1 cellular context compared by ENCODE assay signal in the genomic region with DNA sequence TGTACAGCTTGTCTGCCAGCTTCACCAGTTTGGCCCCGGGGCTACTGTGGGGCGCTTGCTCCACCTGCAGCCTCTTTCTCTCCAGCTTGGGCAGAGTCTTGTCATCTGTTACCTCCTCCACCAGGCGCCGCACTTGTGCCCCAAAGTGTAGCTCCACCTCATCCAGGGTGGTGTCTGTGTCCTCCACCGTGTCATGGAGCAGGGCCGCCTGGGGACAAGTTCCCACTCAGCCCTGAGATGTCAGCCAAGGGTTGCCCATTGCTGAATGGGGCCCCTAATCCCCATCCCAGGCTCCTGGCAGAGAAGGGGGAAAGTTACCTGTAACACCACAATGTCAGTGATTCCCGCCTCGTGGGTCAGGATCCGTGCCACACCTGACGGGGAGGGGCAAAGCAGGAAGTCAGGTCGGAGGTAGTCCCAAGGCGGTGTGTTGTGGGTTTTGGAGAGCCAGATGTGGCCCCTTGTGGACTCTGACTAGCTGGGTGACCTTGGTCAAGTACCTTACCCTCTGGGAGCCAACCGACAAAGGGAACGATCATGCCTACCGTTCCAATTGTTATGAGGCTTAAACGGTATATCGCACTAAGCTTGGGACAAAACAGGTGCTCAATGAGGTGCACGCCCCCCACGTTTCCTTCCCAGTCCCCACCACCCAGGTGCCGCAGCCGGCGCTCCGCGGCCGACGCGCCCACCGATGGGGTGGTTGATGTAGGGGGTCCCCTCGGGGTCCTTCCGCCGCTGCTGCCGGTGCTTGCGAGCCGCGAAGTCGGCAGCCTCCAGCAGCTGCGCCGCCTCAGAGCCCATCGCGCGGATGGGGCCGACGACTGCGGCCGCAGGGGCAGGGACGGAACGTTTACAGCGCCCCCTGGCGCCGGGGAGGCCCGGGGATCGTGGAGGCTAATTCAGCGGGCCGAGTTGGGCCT.
TF ChIP-seq lines count a peak whose summit lies in the region.

A gene with protein sequence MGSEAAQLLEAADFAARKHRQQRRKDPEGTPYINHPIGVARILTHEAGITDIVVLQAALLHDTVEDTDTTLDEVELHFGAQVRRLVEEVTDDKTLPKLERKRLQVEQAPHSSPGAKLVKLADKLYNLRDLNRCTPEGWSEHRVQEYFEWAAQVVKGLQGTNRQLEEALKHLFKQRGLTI (minus strand): TSS at position 813 of the 923 bp plus-strand sequence. CDS start 9 bp downstream, at position 804.

TF ChIP-seq in HepG2, 621 proteins besides CTCF, POLR2A, EP300 and RAD21 (continued from another document and continues in another):
- TF ChIP-seq ZBTB26 (CRISPR knock-in tag; IDR thresholded peaks at IDR 0.05; ENCODE audit: borderline replicate concordance) = no peak
- peak; percentile 51; the same call in 1 of the 2 replicates for TF ChIP-seq ELF4 (CRISPR knock-in tag; IDR thresholded peaks at IDR 0.05; ENCODE audit: borderline replicate concordance)
- TF ChIP-seq MBD4 (IDR thresholded peaks at IDR 0.05; ENCODE audit: borderline replicate concordance, low read length) = no peak
- peak; percentile 90 for TF ChIP-seq SMAD3 (CRISPR knock-in tag; IDR thresholded peaks at IDR 0.05)
- TF ChIP-seq, protein P1, sequence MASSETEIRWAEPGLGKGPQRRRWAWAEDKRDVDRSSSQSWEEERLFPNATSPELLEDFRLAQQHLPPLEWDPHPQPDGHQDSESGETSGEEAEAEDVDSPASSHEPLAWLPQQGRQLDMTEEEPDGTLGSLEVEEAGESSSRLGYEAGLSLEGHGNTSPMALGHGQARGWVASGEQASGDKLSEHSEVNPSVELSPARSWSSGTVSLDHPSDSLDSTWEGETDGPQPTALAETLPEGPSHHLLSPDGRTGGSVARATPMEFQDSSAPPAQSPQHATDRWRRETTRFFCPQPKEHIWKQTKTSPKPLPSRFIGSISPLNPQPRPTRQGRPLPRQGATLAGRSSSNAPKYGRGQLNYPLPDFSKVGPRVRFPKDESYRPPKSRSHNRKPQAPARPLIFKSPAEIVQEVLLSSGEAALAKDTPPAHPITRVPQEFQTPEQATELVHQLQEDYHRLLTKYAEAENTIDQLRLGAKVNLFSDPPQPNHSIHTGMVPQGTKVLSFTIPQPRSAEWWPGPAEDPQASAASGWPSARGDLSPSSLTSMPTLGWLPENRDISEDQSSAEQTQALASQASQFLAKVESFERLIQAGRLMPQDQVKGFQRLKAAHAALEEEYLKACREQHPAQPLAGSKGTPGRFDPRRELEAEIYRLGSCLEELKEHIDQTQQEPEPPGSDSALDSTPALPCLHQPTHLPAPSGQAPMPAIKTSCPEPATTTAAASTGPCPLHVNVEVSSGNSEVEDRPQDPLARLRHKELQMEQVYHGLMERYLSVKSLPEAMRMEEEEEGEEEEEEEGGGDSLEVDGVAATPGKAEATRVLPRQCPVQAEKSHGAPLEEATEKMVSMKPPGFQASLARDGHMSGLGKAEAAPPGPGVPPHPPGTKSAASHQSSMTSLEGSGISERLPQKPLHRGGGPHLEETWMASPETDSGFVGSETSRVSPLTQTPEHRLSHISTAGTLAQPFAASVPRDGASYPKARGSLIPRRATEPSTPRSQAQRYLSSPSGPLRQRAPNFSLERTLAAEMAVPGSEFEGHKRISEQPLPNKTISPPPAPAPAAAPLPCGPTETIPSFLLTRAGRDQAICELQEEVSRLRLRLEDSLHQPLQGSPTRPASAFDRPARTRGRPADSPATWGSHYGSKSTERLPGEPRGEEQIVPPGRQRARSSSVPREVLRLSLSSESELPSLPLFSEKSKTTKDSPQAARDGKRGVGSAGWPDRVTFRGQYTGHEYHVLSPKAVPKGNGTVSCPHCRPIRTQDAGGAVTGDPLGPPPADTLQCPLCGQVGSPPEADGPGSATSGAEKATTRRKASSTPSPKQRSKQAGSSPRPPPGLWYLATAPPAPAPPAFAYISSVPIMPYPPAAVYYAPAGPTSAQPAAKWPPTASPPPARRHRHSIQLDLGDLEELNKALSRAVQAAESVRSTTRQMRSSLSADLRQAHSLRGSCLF (CRISPR knock-in tag; IDR thresholded peaks at IDR 0.05; ENCODE audit: borderline replicate concordance) = no peak
- TF ChIP-seq KAT8 (CRISPR knock-in tag; IDR thresholded peaks at IDR 0.05) = peak; percentile 91
- peak; percentile 52; the same call in 1 of the 2 replicates for TF ChIP-seq ESRRA (CRISPR knock-in tag; IDR thresholded peaks at IDR 0.05; ENCODE audit: low read depth)
- TF ChIP-seq IKZF1 (IDR thresholded peaks at IDR 0.05) = no peak
- TF ChIP-seq ETV5 (CRISPR knock-in tag; IDR thresholded peaks at IDR 0.05; ENCODE audit: borderline replicate concordance) = peak; percentile 46
- TF ChIP-seq ELF1 (CRISPR knock-in tag; IDR thresholded peaks at IDR 0.05) = peak; percentile 65
- no peak for TF ChIP-seq ZNF749 (CRISPR knock-in tag; IDR thresholded peaks at IDR 0.05; ENCODE audit: borderline replicate concordance)
- TF ChIP-seq MIER2 (CRISPR knock-in tag; IDR thresholded peaks at IDR 0.05) = 0 out of 2 replicates have a peak, but pooled peaks have one; percentile 51
- TF ChIP-seq, protein P2, sequence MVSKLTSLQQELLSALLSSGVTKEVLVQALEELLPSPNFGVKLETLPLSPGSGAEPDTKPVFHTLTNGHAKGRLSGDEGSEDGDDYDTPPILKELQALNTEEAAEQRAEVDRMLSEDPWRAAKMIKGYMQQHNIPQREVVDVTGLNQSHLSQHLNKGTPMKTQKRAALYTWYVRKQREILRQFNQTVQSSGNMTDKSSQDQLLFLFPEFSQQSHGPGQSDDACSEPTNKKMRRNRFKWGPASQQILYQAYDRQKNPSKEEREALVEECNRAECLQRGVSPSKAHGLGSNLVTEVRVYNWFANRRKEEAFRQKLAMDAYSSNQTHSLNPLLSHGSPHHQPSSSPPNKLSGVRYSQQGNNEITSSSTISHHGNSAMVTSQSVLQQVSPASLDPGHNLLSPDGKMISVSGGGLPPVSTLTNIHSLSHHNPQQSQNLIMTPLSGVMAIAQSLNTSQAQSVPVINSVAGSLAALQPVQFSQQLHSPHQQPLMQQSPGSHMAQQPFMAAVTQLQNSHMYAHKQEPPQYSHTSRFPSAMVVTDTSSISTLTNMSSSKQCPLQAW (CRISPR knock-in tag; IDR thresholded peaks at IDR 0.05) = peak; percentile 60; the same call in 1 of the 2 replicates
- no peak for TF ChIP-seq ZSCAN29 (CRISPR knock-in tag; conservative IDR thresholded peaks at IDR 0.05)
- TF ChIP-seq MATR3 (CRISPR knock-in tag; IDR thresholded peaks at IDR 0.05) = no peak
- no peak for TF ChIP-seq HDAC6 (IDR thresholded peaks at IDR 0.05; ENCODE audit: low read depth, low read length)
- TF ChIP-seq ZMAT5 (CRISPR knock-in tag; IDR thresholded peaks at IDR 0.05; ENCODE audit: borderline replicate concordance, low read depth) = no peak
- TF ChIP-seq TMF1 (CRISPR knock-in tag; IDR thresholded peaks at IDR 0.05; ENCODE audit: low read depth) = peak; percentile 81; the same call in 1 of the 2 replicates
- peak; percentile 85 for TF ChIP-seq KMT2A (CRISPR knock-in tag; IDR thresholded peaks at IDR 0.05)
- TF ChIP-seq, protein P3, sequence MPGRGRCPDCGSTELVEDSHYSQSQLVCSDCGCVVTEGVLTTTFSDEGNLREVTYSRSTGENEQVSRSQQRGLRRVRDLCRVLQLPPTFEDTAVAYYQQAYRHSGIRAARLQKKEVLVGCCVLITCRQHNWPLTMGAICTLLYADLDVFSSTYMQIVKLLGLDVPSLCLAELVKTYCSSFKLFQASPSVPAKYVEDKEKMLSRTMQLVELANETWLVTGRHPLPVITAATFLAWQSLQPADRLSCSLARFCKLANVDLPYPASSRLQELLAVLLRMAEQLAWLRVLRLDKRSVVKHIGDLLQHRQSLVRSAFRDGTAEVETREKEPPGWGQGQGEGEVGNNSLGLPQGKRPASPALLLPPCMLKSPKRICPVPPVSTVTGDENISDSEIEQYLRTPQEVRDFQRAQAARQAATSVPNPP (CRISPR knock-in tag; IDR thresholded peaks at IDR 0.05) = no peak
- TF ChIP-seq ZNF724P (CRISPR knock-in tag; IDR thresholded peaks at IDR 0.05; ENCODE audit: borderline replicate concordance) = no peak
- TF ChIP-seq, protein P4, sequence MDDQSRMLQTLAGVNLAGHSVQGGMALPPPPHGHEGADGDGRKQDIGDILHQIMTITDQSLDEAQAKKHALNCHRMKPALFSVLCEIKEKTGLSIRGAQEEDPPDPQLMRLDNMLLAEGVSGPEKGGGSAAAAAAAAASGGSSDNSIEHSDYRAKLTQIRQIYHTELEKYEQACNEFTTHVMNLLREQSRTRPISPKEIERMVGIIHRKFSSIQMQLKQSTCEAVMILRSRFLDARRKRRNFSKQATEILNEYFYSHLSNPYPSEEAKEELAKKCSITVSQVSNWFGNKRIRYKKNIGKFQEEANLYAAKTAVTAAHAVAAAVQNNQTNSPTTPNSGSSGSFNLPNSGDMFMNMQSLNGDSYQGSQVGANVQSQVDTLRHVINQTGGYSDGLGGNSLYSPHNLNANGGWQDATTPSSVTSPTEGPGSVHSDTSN (CRISPR knock-in tag; IDR thresholded peaks at IDR 0.05; ENCODE audit: borderline replicate concordance) = 0 out of 2 replicates have a peak, but pooled peaks have one; percentile 27
- TF ChIP-seq RELA (CRISPR knock-in tag; IDR thresholded peaks at IDR 0.05) = no peak
- no peak for TF ChIP-seq ZNF737 (CRISPR knock-in tag; IDR thresholded peaks at IDR 0.05; ENCODE audit: borderline replicate concordance)
- TF ChIP-seq U2AF2 (IDR thresholded peaks at IDR 0.05; ENCODE audit: low read depth, low read length) = no peak
- 0 out of 2 replicates have a peak, but pooled peaks have one; percentile 44 for TF ChIP-seq ZHX1 (CRISPR knock-in tag; IDR thresholded peaks at IDR 0.05; ENCODE audit: low read depth)
- peak; percentile 39 for TF ChIP-seq NRL (CRISPR knock-in tag; IDR thresholded peaks at IDR 0.05; ENCODE audit: borderline replicate concordance)
- TF ChIP-seq, protein P5, sequence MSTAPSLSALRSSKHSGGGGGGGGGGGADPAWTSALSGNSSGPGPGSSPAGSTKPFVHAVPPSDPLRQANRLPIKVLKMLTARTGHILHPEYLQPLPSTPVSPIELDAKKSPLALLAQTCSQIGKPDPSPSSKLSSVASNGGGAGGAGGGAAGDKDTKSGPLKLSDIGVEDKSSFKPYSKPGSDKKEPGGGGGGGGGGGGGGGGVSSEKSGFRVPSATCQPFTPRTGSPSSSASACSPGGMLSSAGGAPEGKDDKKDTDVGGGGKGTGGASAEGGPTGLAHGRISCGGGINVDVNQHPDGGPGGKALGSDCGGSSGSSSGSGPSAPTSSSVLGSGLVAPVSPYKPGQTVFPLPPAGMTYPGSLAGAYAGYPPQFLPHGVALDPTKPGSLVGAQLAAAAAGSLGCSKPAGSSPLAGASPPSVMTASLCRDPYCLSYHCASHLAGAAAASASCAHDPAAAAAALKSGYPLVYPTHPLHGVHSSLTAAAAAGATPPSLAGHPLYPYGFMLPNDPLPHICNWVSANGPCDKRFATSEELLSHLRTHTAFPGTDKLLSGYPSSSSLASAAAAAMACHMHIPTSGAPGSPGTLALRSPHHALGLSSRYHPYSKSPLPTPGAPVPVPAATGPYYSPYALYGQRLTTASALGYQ (CRISPR knock-in tag; IDR thresholded peaks at IDR 0.05) = peak; percentile 79
- TF ChIP-seq MAZ (IDR thresholded peaks at IDR 0.05; ENCODE audit: borderline replicate concordance, low read depth, low read length) = no peak
- peak; percentile 48; the same call in 1 of the 2 replicates for TF ChIP-seq MAZ (CRISPR knock-in tag; IDR thresholded peaks at IDR 0.05; ENCODE audit: low read depth)
- TF ChIP-seq SMARCE1 (IDR thresholded peaks at IDR 0.05; ENCODE audit: borderline replicate concordance) = no peak
- no peak for TF ChIP-seq U2AF1 (optimal IDR thresholded peaks at IDR 0.05; ENCODE audit: low read depth, low read length)
- peak; percentile 18; the same call in 1 of the 2 replicates for TF ChIP-seq ZNF766 (CRISPR knock-in tag; IDR thresholded peaks at IDR 0.05; ENCODE audit: borderline replicate concordance)
- peak; percentile 82 for TF ChIP-seq THAP11 (CRISPR knock-in tag; IDR thresholded peaks at IDR 0.05)
- TF ChIP-seq REPIN1 (CRISPR knock-in tag; IDR thresholded peaks at IDR 0.05; ENCODE audit: borderline replicate concordance, low read depth) = peak; percentile 52
- TF ChIP-seq ZNF207 (IDR thresholded peaks at IDR 0.05; ENCODE audit: borderline replicate concordance) = no peak
- TF ChIP-seq ZNF337 (CRISPR knock-in tag; IDR thresholded peaks at IDR 0.05; ENCODE audit: borderline replicate concordance, low read depth) = 0 out of 2 replicates have a peak, but pooled peaks have one; percentile 54
- TF ChIP-seq E2F5 (CRISPR knock-in tag; conservative IDR thresholded peaks at IDR 0.05) = no peak
- TF ChIP-seq MYC (CRISPR knock-in tag; IDR thresholded peaks at IDR 0.05; ENCODE audit: borderline replicate concordance) = peak; percentile 79
- peak; percentile 94 for TF ChIP-seq ZNF792 (CRISPR knock-in tag; IDR thresholded peaks at IDR 0.05)
- TF ChIP-seq NFIC (IDR thresholded peaks at IDR 0.05; ENCODE audit: low read length) = no peak
